1 cellular context compared by ENCODE assay signal in genomic region chr16:48999508-48999907, GRCh38.
TF ChIP-seq lines count a peak whose summit lies in the region.

No MANE protein-coding gene starts in this region.

TF ChIP-seq in IMR-90, 13 proteins besides CTCF, POLR2A, EP300 and RAD21:
- no peak for TF ChIP-seq MAZ (IDR thresholded peaks at IDR 0.05; ENCODE audit: borderline replicate concordance, low read depth, low read length)
- no peak for TF ChIP-seq RCOR1 (IDR thresholded peaks at IDR 0.05; ENCODE audit: insufficient replicate concordance, low read length)
- TF ChIP-seq USF2 (IDR thresholded peaks at IDR 0.05; ENCODE audit: low read depth, low read length): no peak
- TF ChIP-seq BHLHE40 (IDR thresholded peaks at IDR 0.05; ENCODE audit: low read depth, low read length): no peak
- TF ChIP-seq CEBPB (IDR thresholded peaks at IDR 0.05; ENCODE audit: low read depth, low read length): no peak
- TF ChIP-seq NFE2L2 (IDR thresholded peaks at IDR 0.05; ENCODE audit: low read depth, low read length): no peak
- TF ChIP-seq RFX5 (IDR thresholded peaks at IDR 0.05; ENCODE audit: low read depth, low read length): no peak
- TF ChIP-seq MAFK (IDR thresholded peaks at IDR 0.05; ENCODE audit: low read depth, low read length): no peak
- TF ChIP-seq MXI1 (IDR thresholded peaks at IDR 0.05; ENCODE audit: borderline replicate concordance, low read depth, low read length): no peak
- no peak for TF ChIP-seq ELK1 (IDR thresholded peaks at IDR 0.05; ENCODE audit: borderline replicate concordance, low read depth, low read length)
